Comparison of ENCODE assay signal across 8 cellular contexts in the genomic region with DNA sequence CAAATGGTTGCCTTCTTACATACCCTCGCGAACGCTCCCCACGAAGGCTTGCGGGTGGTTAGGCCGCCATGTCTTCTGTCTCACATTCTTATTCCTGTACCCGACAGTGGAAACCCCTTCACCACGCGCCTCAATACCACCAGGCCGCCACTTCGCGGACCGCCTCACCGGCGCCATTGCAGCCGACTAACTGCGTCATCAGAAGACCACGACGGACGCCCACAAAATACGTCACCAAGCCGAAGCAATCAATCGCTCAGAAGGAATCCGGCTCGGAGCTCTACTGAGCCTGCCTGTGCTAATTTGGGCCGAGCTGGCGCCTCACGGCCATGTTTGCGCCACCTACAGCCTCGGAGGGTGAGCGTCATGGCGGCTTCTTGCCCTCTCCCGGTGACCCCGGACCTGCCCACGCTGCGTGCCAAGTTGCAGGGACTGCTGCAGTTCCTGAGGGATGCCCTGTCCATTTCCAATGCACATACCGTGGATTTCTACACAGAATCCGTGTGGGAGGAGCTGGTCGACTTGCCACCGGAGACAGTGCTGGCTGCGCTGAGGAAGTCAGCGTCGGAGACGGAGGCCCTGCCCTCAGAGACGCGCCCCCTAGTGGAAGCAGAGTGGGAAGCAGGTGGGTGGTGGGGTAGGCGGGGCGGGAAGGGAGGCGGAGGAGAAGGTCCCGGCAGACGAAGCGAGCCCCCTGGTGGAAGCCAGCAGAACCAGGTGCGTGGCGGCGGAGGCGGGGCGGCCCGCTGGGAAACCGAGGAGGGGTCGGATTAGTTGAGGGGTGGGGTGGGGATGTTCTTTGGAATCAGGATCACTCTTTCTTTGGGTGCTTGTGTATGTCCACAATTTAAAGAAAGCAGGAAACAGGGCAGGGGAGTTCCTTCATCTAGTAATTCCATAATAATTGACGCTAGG. TPM values are rescaled to one million over a fixed set of nuclear protein-coding genes. Genes with fewer than 3 reads are reported as not detected.
DNase-seq lines count a peak whose midpoint lies in the region; ATAC-seq and TF ChIP-seq lines count a peak whose summit lies in the region.

A gene with protein sequence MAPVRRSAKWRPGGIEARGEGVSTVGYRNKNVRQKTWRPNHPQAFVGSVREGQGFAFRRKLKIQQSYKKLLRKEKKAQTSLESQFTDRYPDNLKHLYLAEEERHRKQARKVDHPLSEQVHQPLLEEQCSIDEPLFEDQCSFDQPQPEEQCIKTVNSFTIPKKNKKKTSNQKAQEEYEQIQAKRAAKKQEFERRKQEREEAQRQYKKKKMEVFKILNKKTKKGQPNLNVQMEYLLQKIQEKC (minus strand): TSS at position 188 of the 915 bp plus-strand sequence. CDS start 11 bp downstream, at position 177.
A gene with protein sequence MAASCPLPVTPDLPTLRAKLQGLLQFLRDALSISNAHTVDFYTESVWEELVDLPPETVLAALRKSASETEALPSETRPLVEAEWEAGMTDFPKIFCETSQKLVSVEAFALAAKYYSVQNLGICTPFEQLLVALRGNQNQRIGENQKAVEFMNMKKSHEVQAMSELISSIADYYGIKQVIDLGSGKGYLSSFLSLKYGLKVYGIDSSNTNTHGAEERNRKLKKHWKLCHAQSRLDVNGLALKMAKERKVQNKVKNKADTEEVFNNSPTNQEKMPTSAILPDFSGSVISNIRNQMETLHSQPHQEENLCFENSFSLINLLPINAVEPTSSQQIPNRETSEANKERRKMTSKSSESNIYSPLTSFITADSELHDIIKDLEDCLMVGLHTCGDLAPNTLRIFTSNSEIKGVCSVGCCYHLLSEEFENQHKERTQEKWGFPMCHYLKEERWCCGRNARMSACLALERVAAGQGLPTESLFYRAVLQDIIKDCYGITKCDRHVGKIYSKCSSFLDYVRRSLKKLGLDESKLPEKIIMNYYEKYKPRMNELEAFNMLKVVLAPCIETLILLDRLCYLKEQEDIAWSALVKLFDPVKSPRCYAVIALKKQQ (plus strand): TSS at position 330 of the 915 bp plus-strand sequence. CDS start 37 bp downstream, at position 367.

- H3K4ac ChIP-seq in IMR-90 (ENCODE audit: low read depth, low read length), result peak within 1 kb of the TSS; percentile 100

- H3K9me2 ChIP-seq in OCI-LY7 (ENCODE audit: insufficient read depth, low read length), result no peaks in the 10 kb centered on the region

- dilution Hi-C loops in IMR-90 (cut with HindIII; ENCODE audit: low sequenced_read_pairs, unreplicated experiment), result no loop called here

- H3K4me1 ChIP-seq in IMR-90 (ENCODE audit: control insufficient read depth, insufficient read depth, low read length) (no peaks in the 10 kb centered on the region), OCI-LY7 (ENCODE audit: insufficient read depth, low read length, poor library complexity, severe bottlenecking) (peaks cover 18% of the 10 kb centered on the region)

- H4K5ac ChIP-seq in IMR-90 (ENCODE audit: low read depth, low read length), result peak within 1 kb of the TSS; percentile 99

- CTCF ChIA-PET in IMR-90 (lab: Yijun Ruan, JAX), result interaction anchor here (0.6 to 1.8 kb wide), 14 partner anchors 9 to 327 kb away, joined by 3 to 7 read pairs (median 3); no protein-coding TSS in a partner anchor
- CTCF ChIA-PET in OCI-LY7 (lab: Charles Lee; ENCODE audit: unreplicated experiment), result no interaction called here

- peak within 1 kb of the TSS; percentile 95 for H3K9ac ChIP-seq in IMR-90 (ENCODE audit: low read depth, low read length)

- H4K20me1 ChIP-seq in IMR-90 (ENCODE audit: insufficient read depth, low read length) (no peaks in the 10 kb centered on the region), OCI-LY7 (ENCODE audit: insufficient read depth, low read length) (no peaks in the 10 kb centered on the region)

- H3K4me3 ChIP-seq in IMR-90 (ENCODE audit: insufficient read depth, low read depth, low read length) (peak within 1 kb of the TSS; percentile 71), OCI-LY7 (ENCODE audit: low read depth, low read length, poor library complexity, severe bottlenecking) (peak within 1 kb of the TSS; percentile 94), epithelial cell of proximal tubule (ENCODE audit: low read depth, low read length) (peak within 1 kb of the TSS; percentile 96)

- H3K23ac ChIP-seq in IMR-90 (ENCODE audit: low read depth, low read length), result peak within 1 kb of the TSS; percentile 100

- TF ChIP-seq CTCF in IMR-90 (conservative IDR thresholded peaks at IDR 0.05; ENCODE audit: low read depth, low read length), result peak; percentile 80
- peak; percentile 98 for TF ChIP-seq CTCF in OCI-LY7 (conservative IDR thresholded peaks at IDR 0.05; ENCODE audit: low read length)
- peak; percentile 91 for TF ChIP-seq CTCF in epithelial cell of proximal tubule (conservative IDR thresholded peaks at IDR 0.05; ENCODE audit: low read depth, low read length)

- BruUV-seq in IMR-90 (replicated peaks; lab: Mats Ljungman, UMichigan), result no TSS peak
- no TSS peak for BruUV-seq in OCI-LY7 (replicated peaks; lab: Mats Ljungman, UMichigan)

- no peaks in the 10 kb centered on the region for H3K9me1 ChIP-seq in IMR-90 (ENCODE audit: insufficient read depth, low read length)

- H3K27me3 ChIP-seq in IMR-90 (ENCODE audit: control insufficient read depth, insufficient read depth, low read length), result no peaks in the 10 kb centered on the region

- peak within 1 kb of the TSS; percentile 100 for H3K14ac ChIP-seq in IMR-90 (replicated peaks; ENCODE audit: low read depth, low read length)

- DNase-seq in DMS153 treated with DMSO at 0.1 percent for 48 hours (lab: John Stamatoyannopoulos, UW; ENCODE audit: unreplicated experiment) (peak; percentile 92), IMR-90 (peak; percentile 99), OCI-LY7 (ENCODE audit: low spot score) (peak; percentile 98), activated T-cell treated with anti-CD3 and anti-CD28 coated beads for 48 hours (ENCODE audit: low read depth) (peak; percentile 92), epithelial cell of proximal tubule (ENCODE audit: low read depth) (peak; percentile 87), mucosa of gallbladder (ENCODE audit: low spot score) (peak; percentile 98)
- DNase-seq in stimulated activated CD8-positive, alpha-beta memory T cell treated with anti-CD3 and anti-CD28 coated beads, Interleukin-4, amount 100 ng/mL, for 4 hours (ENCODE audit: low read depth in 2 of 2, low spot score in 1 of 2), result peak; percentile 94 to 98

- peak within 1 kb of the TSS; percentile 81; the same call in 1 of the 3 replicates for H2BK15ac ChIP-seq in IMR-90 (ENCODE audit: low read depth, low read length)

- H3K27ac ChIP-seq in IMR-90 (ENCODE audit: insufficient read depth, low read length) (peak within 1 kb of the TSS; percentile 96), OCI-LY7 (ENCODE audit: low read depth, low read length, poor library complexity, severe bottlenecking) (peak within 1 kb of the TSS; percentile 68)

- in situ Hi-C loops in IMR-90 (cut with MboI; ENCODE audit: low sequenced_read_pairs), result no loop called here

- H3K56ac ChIP-seq in IMR-90 (ENCODE audit: extremely low read depth, insufficient read depth, low read length), result peak within 1 kb of the TSS; percentile 92

- ATAC-seq in GM21528 (IDR thresholded peaks at IDR 0.05; ENCODE audit: low FRiP score, unreplicated experiment) (peak; percentile 97), IMR-90 (ENCODE audit: low read depth) (peak; percentile 97)

- POLR2A ChIA-PET in IMR-90 (lab: Charles Lee; ENCODE audit: unreplicated experiment), result interaction anchor here (0.6 kb wide), 1 partner anchor 18 kb away, joined by 12 read pairs; no protein-coding TSS in a partner anchor
- POLR2A ChIA-PET in OCI-LY7 (lab: Charles Lee), result interaction anchor here (0.6 to 1.2 kb wide), 3 partner anchors 327 to 989 kb away, joined by 3 to 7 read pairs (median 3); no protein-coding TSS in a partner anchor

- intact Hi-C loops in IMR-90 (cut with micrococcal nuclease) (no loop called here), OCI-LY7 (cut with micrococcal nuclease; ENCODE audit: unreplicated experiment) (loop anchor here (1.0 kb wide), 1 partner anchor 328 kb away; a partner anchor contains a TSS)

- H2BK20ac ChIP-seq in IMR-90 (ENCODE audit: low read depth, low read length), result peak within 1 kb of the TSS; percentile 93

- H2AFZ ChIP-seq in IMR-90 (replicated peaks; ENCODE audit: low read length, poor library complexity) (peak within 1 kb of the TSS; percentile 99), OCI-LY7 (ENCODE audit: low read length) (peak within 1 kb of the TSS; percentile 80)

- peak; percentile 91 for TF ChIP-seq POLR2A in IMR-90 (IDR thresholded peaks at IDR 0.05; ENCODE audit: low read depth, low read length)

- H4K8ac ChIP-seq in IMR-90 (ENCODE audit: low read depth in 2 of 2, low read length in 2 of 2), result peak within 1 kb of the TSS; percentile 74 to 100

- H3K79me2 ChIP-seq in OCI-LY7 (ENCODE audit: insufficient read depth, low read depth, low read length), result peaks cover 51% of the 10 kb centered on the region

- H2BK5ac ChIP-seq in IMR-90 (ENCODE audit: low read depth, low read length, poor library complexity, severe bottlenecking), result peak within 1 kb of the TSS; percentile 97

- TF ChIP-seq RAD21 in IMR-90 (IDR thresholded peaks at IDR 0.05; ENCODE audit: low read length), result 0 out of 2 replicates have a peak, but pooled peaks have one; percentile 15

- peak within 1 kb of the TSS; percentile 96 for H3K4me2 ChIP-seq in IMR-90 (ENCODE audit: low read depth, low read length)
- H3K4me2 ChIP-seq in OCI-LY7 (ENCODE audit: low read length), result peak within 1 kb of the TSS; percentile 88

- H3K9me3 ChIP-seq in IMR-90 (ENCODE audit: control insufficient read depth, insufficient read depth, low read length) (no peaks in the 10 kb centered on the region), OCI-LY7 (ENCODE audit: low read length) (no peaks in the 10 kb centered on the region)

- H3K36me3 ChIP-seq in IMR-90 (ENCODE audit: control insufficient read depth, insufficient read depth, low read length) (peaks cover 1% of the 10 kb centered on the region; the same call in 1 of the 2 replicates), OCI-LY7 (ENCODE audit: insufficient read depth, low read length) (peaks cover 39% of the 10 kb centered on the region)

- H4K91ac ChIP-seq in IMR-90 (ENCODE audit: insufficient read depth, low read depth, low read length), result peak within 1 kb of the TSS; percentile 99

- peak within 1 kb of the TSS; percentile 98 for H3K18ac ChIP-seq in IMR-90 (ENCODE audit: low read depth, low read length)

- peak within 1 kb of the TSS; percentile 100 for H2BK120ac ChIP-seq in IMR-90 (ENCODE audit: low read depth, low read length)

- peaks cover 3 to 9% of the 10 kb centered on the region in 2 experiments for H3K79me1 ChIP-seq in IMR-90 (ENCODE audit: low read depth in 1 of 2, low read length in 2 of 2)

- peak within 1 kb of the TSS; percentile 76; the same call in 1 of the 2 replicates for H2AK5ac ChIP-seq in IMR-90 (ENCODE audit: low read depth, low read length)

- peak within 1 kb of the TSS; percentile 99 for H2AK9ac ChIP-seq in IMR-90 (replicated peaks; ENCODE audit: low read depth, low read length, poor library complexity)

- 0% methylated on average over 14 of the region's 61 CpGs; no CpG with 5 or more reads in 1 of the 2 experiments for WGBS in IMR-90 (ENCODE audit: extremely low coverage in 2 of 2, insufficient read length in 1 of 2), 2 experiments

RNA-seq across cellular contexts. Expression of the first gene that starts in this region (rescaled TPM):
- 8.4 and 27.2 TPM in 2 replicates for total RNA-seq in IMR-90 (2012; rRNA removed)
- polyA plus RNA-seq in IMR-90 (2012; rRNA removed), result 14.8 and 17.4 TPM in 2 replicates
- 3.9 and 4.0 TPM in 2 replicates for polyA plus RNA-seq in IMR-90 (2012; cell fraction: cytosol; rRNA removed)
- 1.6 and 13.0 TPM in 2 replicates for polyA plus RNA-seq in IMR-90 (2012; cell fraction: nucleus; rRNA removed; ENCODE audit: low replicate concordance)
- total RNA-seq in OCI-LY7 (2014; rRNA removed; shearing (Covaris generic)), result 49.0 and 55.0 TPM in 2 replicates
- total RNA-seq in OCI-LY7 (2022), result 71.4 and 76.0 TPM in 2 replicates
- total RNA-seq in epithelial cell of proximal tubule, result 83.2 and 109 TPM in 2 replicates
- total RNA-seq in mucosa of gallbladder, result 19.4 TPM

RNA-seq across cellular contexts. Expression of the second gene that starts in this region (rescaled TPM):
- total RNA-seq in IMR-90 (2012; rRNA removed) (3.0 and 5.8 TPM in 2 replicates), OCI-LY7 (2022) (9.6 and 12.5 TPM in 2 replicates), epithelial cell of proximal tubule (4.7 and 8.8 TPM in 2 replicates), mucosa of gallbladder (14.0 TPM)
- 2.6 TPM in 2 replicates for polyA plus RNA-seq in IMR-90 (2012; rRNA removed)
- polyA plus RNA-seq in IMR-90 (2012; cell fraction: cytosol; rRNA removed), result 1.5 and 2.7 TPM in 2 replicates
- 1.9 and 2.9 TPM in 2 replicates for polyA plus RNA-seq in IMR-90 (2012; cell fraction: nucleus; rRNA removed; ENCODE audit: low replicate concordance)
- 8.0 and 13.1 TPM in 2 replicates for total RNA-seq in OCI-LY7 (2014; rRNA removed; shearing (Covaris generic))

Comparison
In these comparisons a context has a peak if more than half of its experiments do, and no peak if none do; other contexts are left out.
1. Peak in every context shown above with its lines: DNase-seq, ATAC-seq, H3K4me3 ChIP-seq and H3K27ac ChIP-seq.